ENCODE assay signal across 8 cellular contexts in genomic region chr11:32829157-32829679, GRCh38. TPM values are rescaled to one million over a fixed set of nuclear protein-coding genes. Genes with fewer than 3 reads are reported as not detected.
DNase-seq lines count a peak whose midpoint lies in the region; ATAC-seq and TF ChIP-seq lines count a peak whose summit lies in the region.

No MANE protein-coding gene starts in this region.

- BruUV-seq in IMR-90 (replicated peaks; lab: Mats Ljungman, UMichigan), result no TSS peak

- no peak overlapping the region for H3K56ac ChIP-seq in IMR-90 (ENCODE audit: extremely low read depth, insufficient read depth, low read length)

- no peaks in the 10 kb centered on the region for H3K79me1 ChIP-seq in IMR-90 (ENCODE audit: low read depth in 1 of 2, low read length in 2 of 2)

- DNase-seq in IMR-90, result no peak
- DNase-seq in astrocyte of the spinal cord (ENCODE audit: low read depth, low spot score), result no peak
- DNase-seq in UCSD-AML1 (lab: John Stamatoyannopoulos, UW; ENCODE audit: unreplicated experiment), result no peak
- no peak for DNase-seq in HPDE6-E6E7 (ENCODE audit: extremely low spot score)

- CTCF ChIA-PET in IMR-90 (lab: Yijun Ruan, JAX), result interaction anchor here (0.8 kb wide), 1 partner anchor 20 kb away, joined by 6 read pairs; no protein-coding TSS in a partner anchor

- in situ Hi-C loops in IMR-90 (cut with MboI; ENCODE audit: low sequenced_read_pairs) (loop anchor here (25.0 kb wide), 1 partner anchor 233 kb away; no protein-coding TSS in a partner anchor), astrocyte of the spinal cord (cut with HindIII; ENCODE audit: low sequenced_read_pairs) (no loop called here)

- H3K4me1 ChIP-seq in ES-I3 (ENCODE audit: insufficient read depth, low read length) (no peaks in the 10 kb centered on the region), IMR-90 (ENCODE audit: control insufficient read depth, insufficient read depth, low read length) (peaks cover 4% of the 10 kb centered on the region; the same call in 1 of the 2 replicates), liver (ENCODE audit: control insufficient read depth in 4 of 4, insufficient read depth in 4 of 4, low read length in 3 of 4) (peaks cover 1 to 26% (median 11%) of the 10 kb centered on the region in 4 donors), thymus (ENCODE audit: control insufficient read depth, insufficient read depth, low read length) (no peaks in the 10 kb centered on the region)

- no peak overlapping the region for H2AK9ac ChIP-seq in IMR-90 (replicated peaks; ENCODE audit: low read depth, low read length, poor library complexity)

- dilution Hi-C loops in IMR-90 (cut with HindIII; ENCODE audit: low sequenced_read_pairs, unreplicated experiment), result no loop called here

- H2BK120ac ChIP-seq in IMR-90 (ENCODE audit: low read depth, low read length), result no peak overlapping the region

- no peak overlapping the region for H4K91ac ChIP-seq in IMR-90 (ENCODE audit: insufficient read depth, low read depth, low read length)

- H3K18ac ChIP-seq in IMR-90 (ENCODE audit: low read depth, low read length), result no peak overlapping the region

- no peaks in the 10 kb centered on the region for H3K9me3 ChIP-seq in ES-I3 (ENCODE audit: control insufficient read depth, insufficient read depth, low read length)
- H3K9me3 ChIP-seq in IMR-90 (ENCODE audit: control insufficient read depth, insufficient read depth, low read length), result no peaks in the 10 kb centered on the region
- H3K9me3 ChIP-seq in liver (ENCODE audit: control insufficient read depth in 4 of 4, low read length in 3 of 4), result no peaks in the 10 kb centered on the region
- H3K9me3 ChIP-seq in thymus (ENCODE audit: control insufficient read depth), result no peaks in the 10 kb centered on the region

- no peak overlapping the region for H2BK15ac ChIP-seq in IMR-90 (ENCODE audit: low read depth, low read length)

- H3K9ac ChIP-seq in ES-I3 (ENCODE audit: low read depth, low read length), result peak overlapping the region; percentile 57
- H3K9ac ChIP-seq in IMR-90 (ENCODE audit: low read depth, low read length), result no peak overlapping the region; the same call in 1 of the 2 replicates
- peak overlapping the region; percentile 91 to 95 for H3K9ac ChIP-seq in liver (ENCODE audit: low read depth in 1 of 2, low read length in 2 of 2)

- no peak overlapping the region for H3K4ac ChIP-seq in IMR-90 (ENCODE audit: low read depth, low read length)

- no peak overlapping the region for H2BK5ac ChIP-seq in IMR-90 (ENCODE audit: low read depth, low read length, poor library complexity, severe bottlenecking)

- H3K27ac ChIP-seq in IMR-90 (ENCODE audit: insufficient read depth, low read length), result no peak overlapping the region
- H3K27ac ChIP-seq in liver (ENCODE audit: low read depth in 1 of 2, low read length in 2 of 2), result peak overlapping the region; percentile 93 to 95
- H3K27ac ChIP-seq in thymus (ENCODE audit: low read depth), result peak overlapping the region; percentile 70

- H4K5ac ChIP-seq in IMR-90 (ENCODE audit: low read depth, low read length), result no peak overlapping the region

- no peak overlapping the region for H2AK5ac ChIP-seq in IMR-90 (ENCODE audit: low read depth, low read length)

- peak overlapping the region; percentile 95 for H3K4me2 ChIP-seq in IMR-90 (ENCODE audit: low read depth, low read length)

- ATAC-seq in GM21381 (IDR thresholded peaks at IDR 0.05; ENCODE audit: unreplicated experiment) (peak; percentile 36), IMR-90 (ENCODE audit: low read depth) (no peak)

- peak overlapping the region; percentile 71 for H2AFZ ChIP-seq in IMR-90 (replicated peaks; ENCODE audit: low read length, poor library complexity)

- no peak overlapping the region for H2BK20ac ChIP-seq in IMR-90 (ENCODE audit: low read depth, low read length)

- H3K9me1 ChIP-seq in IMR-90 (ENCODE audit: insufficient read depth, low read length), result no peaks in the 10 kb centered on the region

- peaks cover 43% of the 10 kb centered on the region for H3K27me3 ChIP-seq in IMR-90 (ENCODE audit: control insufficient read depth, insufficient read depth, low read length)
- H3K27me3 ChIP-seq in liver (ENCODE audit: control insufficient read depth in 4 of 4, insufficient read depth in 4 of 4, low read length in 3 of 4), result no peaks in the 10 kb centered on the region
- peaks cover 22% of the 10 kb centered on the region for H3K27me3 ChIP-seq in thymus (ENCODE audit: control insufficient read depth, insufficient read depth)

- intact Hi-C loops in IMR-90 (cut with micrococcal nuclease), result no loop called here

- H3K36me3 ChIP-seq in ES-I3 (ENCODE audit: insufficient read depth, low read length) (no peaks in the 10 kb centered on the region), IMR-90 (ENCODE audit: control insufficient read depth, insufficient read depth, low read length) (no peaks in the 10 kb centered on the region), liver (ENCODE audit: control insufficient read depth in 4 of 4, insufficient read depth in 3 of 4, low read depth in 1 of 4, low read length in 3 of 4) (peaks cover 0 to 7% (median 3%) of the 10 kb centered on the region in 4 donors), thymus (ENCODE audit: control insufficient read depth, insufficient read depth) (no peaks in the 10 kb centered on the region)

- 3% methylated on average over 8 of the region's 12 CpGs; no CpG with 5 or more reads in 1 of the 2 experiments for WGBS in IMR-90 (ENCODE audit: extremely low coverage in 2 of 2, insufficient read length in 1 of 2), 2 experiments
- 3% methylated on average over 12 of the region's 12 CpGs for WGBS in liver
- WGBS in thymus, result 13% methylated on average over 12 of the region's 12 CpGs

- TF ChIP-seq POLR2A in IMR-90 (IDR thresholded peaks at IDR 0.05; ENCODE audit: low read depth, low read length), result no peak

- no peak overlapping the region for H3K23ac ChIP-seq in IMR-90 (ENCODE audit: low read depth, low read length)

- no peak for TF ChIP-seq CTCF in IMR-90 (conservative IDR thresholded peaks at IDR 0.05; ENCODE audit: low read depth, low read length)
- TF ChIP-seq CTCF in astrocyte of the spinal cord (IDR thresholded peaks at IDR 0.05; ENCODE audit: low read depth, low read length), result no peak
- TF ChIP-seq CTCF in liver (IDR thresholded peaks at IDR 0.05; ENCODE audit: low read depth, low read length, missing input control), result no peak

- TF ChIP-seq RAD21 in IMR-90 (IDR thresholded peaks at IDR 0.05; ENCODE audit: low read length) (no peak), liver (IDR thresholded peaks at IDR 0.05) (peak in 1 of 2 donors; percentile 20)

- H4K20me1 ChIP-seq in IMR-90 (ENCODE audit: insufficient read depth, low read length), result no peaks in the 10 kb centered on the region

- no peak overlapping the region for H4K8ac ChIP-seq in IMR-90 (ENCODE audit: low read depth in 2 of 2, low read length in 2 of 2)

- H3K14ac ChIP-seq in IMR-90 (replicated peaks; ENCODE audit: low read depth, low read length), result no peak overlapping the region

- H3K4me3 ChIP-seq in IMR-90 (ENCODE audit: insufficient read depth, low read depth, low read length) (peak overlapping the region; percentile 92), astrocyte of the spinal cord (ENCODE audit: low read depth, low read length) (peak overlapping the region; percentile 43), liver (ENCODE audit: low read depth in 1 of 3, low read length in 3 of 3) (peak overlapping the region; percentile 76 to 93 (median 86)), thymus (ENCODE audit: low read length) (peak overlapping the region; percentile 42)

- POLR2A ChIA-PET in IMR-90 (lab: Charles Lee; ENCODE audit: unreplicated experiment), result no interaction called here

TF ChIP-seq in IMR-90, 13 proteins besides CTCF, POLR2A, EP300 and RAD21 (continues in another document):
- TF ChIP-seq MAFK (IDR thresholded peaks at IDR 0.05; ENCODE audit: low read depth, low read length), result no peak
- TF ChIP-seq RCOR1 (IDR thresholded peaks at IDR 0.05; ENCODE audit: insufficient replicate concordance, low read length), result no peak
- no peak for TF ChIP-seq BHLHE40 (IDR thresholded peaks at IDR 0.05; ENCODE audit: low read depth, low read length)
- TF ChIP-seq, protein P1, sequence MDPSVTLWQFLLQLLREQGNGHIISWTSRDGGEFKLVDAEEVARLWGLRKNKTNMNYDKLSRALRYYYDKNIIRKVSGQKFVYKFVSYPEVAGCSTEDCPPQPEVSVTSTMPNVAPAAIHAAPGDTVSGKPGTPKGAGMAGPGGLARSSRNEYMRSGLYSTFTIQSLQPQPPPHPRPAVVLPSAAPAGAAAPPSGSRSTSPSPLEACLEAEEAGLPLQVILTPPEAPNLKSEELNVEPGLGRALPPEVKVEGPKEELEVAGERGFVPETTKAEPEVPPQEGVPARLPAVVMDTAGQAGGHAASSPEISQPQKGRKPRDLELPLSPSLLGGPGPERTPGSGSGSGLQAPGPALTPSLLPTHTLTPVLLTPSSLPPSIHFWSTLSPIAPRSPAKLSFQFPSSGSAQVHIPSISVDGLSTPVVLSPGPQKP (IDR thresholded peaks at IDR 0.05; ENCODE audit: borderline replicate concordance, low read depth, low read length), result no peak

TF ChIP-seq in liver, 16 proteins besides CTCF, POLR2A, EP300 and RAD21 (continues in another document):
- TF ChIP-seq HNF4A (conservative IDR thresholded peaks at IDR 0.05) (no peak), YY1 (IDR thresholded peaks at IDR 0.05) (no peak), HNF4G (IDR thresholded peaks at IDR 0.05) (no peak), RXRA (IDR thresholded peaks at IDR 0.05) (peak; percentile 26 to 30), TAF1 (conservative IDR thresholded peaks at IDR 0.05) (peak; percentile 88)
- TF ChIP-seq, protein P2, sequence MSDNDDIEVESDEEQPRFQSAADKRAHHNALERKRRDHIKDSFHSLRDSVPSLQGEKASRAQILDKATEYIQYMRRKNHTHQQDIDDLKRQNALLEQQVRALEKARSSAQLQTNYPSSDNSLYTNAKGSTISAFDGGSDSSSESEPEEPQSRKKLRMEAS (IDR thresholded peaks at IDR 0.05), result no peak

RNA-seq across cellular contexts. Expression of gene PRRG4, which starts 0.5 kb away (rescaled TPM):
- total RNA-seq in IMR-90 (2012; rRNA removed) (not detected in 2 replicates), liver (10 to 100 TPM in 1 of 2 donors, 1 to 10 TPM in 1; 6.2 to 12.0 TPM)
- polyA plus RNA-seq in IMR-90 (2012; rRNA removed) (not detected in 2 replicates), liver (1 to 10 TPM; 3.4 to 5.7 TPM), thymus (14.4 TPM)
- not detected in 2 replicates for polyA plus RNA-seq in IMR-90 (2012; cell fraction: cytosol; rRNA removed)
- polyA plus RNA-seq in IMR-90 (2012; cell fraction: nucleus; rRNA removed; ENCODE audit: low replicate concordance), result not detected in 2 replicates

RNA-seq across cellular contexts. Expression of gene CCDC73, which starts 34.8 kb away (rescaled TPM):
- total RNA-seq in IMR-90 (2012; rRNA removed), result not detected in 2 replicates
- not detected in 2 replicates for polyA plus RNA-seq in IMR-90 (2012; rRNA removed)
- not detected in 2 replicates for polyA plus RNA-seq in IMR-90 (2012; cell fraction: cytosol; rRNA removed)
- polyA plus RNA-seq in IMR-90 (2012; cell fraction: nucleus; rRNA removed; ENCODE audit: low replicate concordance), result not detected in 2 replicates
- total RNA-seq in liver, result under 1 TPM; 0.23 to 0.50 TPM
- under 1 TPM; 0.02 to 0.43 TPM for polyA plus RNA-seq in liver
- 0.25 TPM for polyA plus RNA-seq in thymus

Comparison
In these comparisons a context has a peak if more than half of its experiments do, and no peak if none do; other contexts are left out.
1. H3K4me3 ChIP-seq: peak in every context shown above with its lines; median percentile 92 in IMR-90; 86 in liver; 43 in astrocyte of the spinal cord; 42 in thymus.